1 cellular context compared by ENCODE assay signal in genomic region chr19:13099073-13099999, GRCh38.
A peak's percentile ranks its signal among the peaks of the same experiment; 100 is the strongest.
TF ChIP-seq lines count a peak whose summit lies in the region.

No MANE protein-coding gene starts in this region.

TF ChIP-seq in K562, 482 proteins besides CTCF, POLR2A, EP300 and RAD21 (continued from another document and continues in another):
- peak; percentile 9 for TF ChIP-seq HNRNPLL (IDR thresholded peaks at IDR 0.05; ENCODE audit: low read depth, low read length, poor library complexity, severe bottlenecking)
- no peak for TF ChIP-seq KDM4B (IDR thresholded peaks at IDR 0.05; ENCODE audit: borderline replicate concordance in 2 of 2, low read depth in 1 of 2)
- TF ChIP-seq POLR2AphosphoS2 (IDR thresholded peaks at IDR 0.05; ENCODE audit: low read length), result peak; percentile 89
- TF ChIP-seq, protein P1, sequence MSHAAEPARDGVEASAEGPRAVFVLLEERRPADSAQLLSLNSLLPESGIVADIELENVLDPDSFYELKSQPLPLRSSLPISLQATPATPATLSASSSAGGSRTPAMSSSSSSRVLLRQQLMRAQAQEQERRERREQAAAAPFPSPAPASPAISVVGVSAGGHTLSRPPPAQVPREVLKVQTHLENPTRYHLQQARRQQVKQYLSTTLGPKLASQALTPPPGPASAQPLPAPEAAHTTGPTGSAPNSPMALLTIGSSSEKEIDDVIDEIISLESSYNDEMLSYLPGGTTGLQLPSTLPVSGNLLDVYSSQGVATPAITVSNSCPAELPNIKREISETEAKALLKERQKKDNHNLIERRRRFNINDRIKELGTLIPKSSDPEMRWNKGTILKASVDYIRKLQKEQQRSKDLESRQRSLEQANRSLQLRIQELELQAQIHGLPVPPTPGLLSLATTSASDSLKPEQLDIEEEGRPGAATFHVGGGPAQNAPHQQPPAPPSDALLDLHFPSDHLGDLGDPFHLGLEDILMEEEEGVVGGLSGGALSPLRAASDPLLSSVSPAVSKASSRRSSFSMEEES (CRISPR knock-in tag; IDR thresholded peaks at IDR 0.05), result no peak
- no peak for TF ChIP-seq NCOR1 (IDR thresholded peaks at IDR 0.05)
- no peak for TF ChIP-seq ELF2 (CRISPR knock-in tag; IDR thresholded peaks at IDR 0.05)
- TF ChIP-seq ZNF511 (CRISPR knock-in tag; IDR thresholded peaks at IDR 0.05), result no peak
- TF ChIP-seq NFXL1 (CRISPR knock-in tag; IDR thresholded peaks at IDR 0.05), result no peak
- peak; percentile 56; the same call in 1 of the 2 replicates for TF ChIP-seq MECOM (CRISPR knock-in tag; IDR thresholded peaks at IDR 0.05)
- TF ChIP-seq ZNF124 (CRISPR knock-in tag; IDR thresholded peaks at IDR 0.05), result no peak
- no peak for TF ChIP-seq ZBTB26 (CRISPR knock-in tag; IDR thresholded peaks at IDR 0.05)
- TF ChIP-seq CEBPG (CRISPR knock-in tag; IDR thresholded peaks at IDR 0.05), result no peak
- no peak for TF ChIP-seq CEBPG (tag; conservative IDR thresholded peaks at IDR 0.05 in 1 of 2, IDR thresholded peaks at IDR 0.05 in 1 of 2)
- TF ChIP-seq IRF1 (CRISPR knock-in tag; IDR thresholded peaks at IDR 0.05; ENCODE audit: borderline replicate concordance), result no peak
- TF ChIP-seq NRF1 (conservative IDR thresholded peaks at IDR 0.05 in 1 of 2, IDR thresholded peaks at IDR 0.05 in 1 of 2), result peak; percentile 83 to 86
- TF ChIP-seq TEAD4 (IDR thresholded peaks at IDR 0.05; ENCODE audit: low read length), result no peak
- no peak for TF ChIP-seq TEAD4 (CRISPR knock-in tag; IDR thresholded peaks at IDR 0.05; ENCODE audit: borderline replicate concordance)
- TF ChIP-seq ETS2 (tag; IDR thresholded peaks at IDR 0.05; ENCODE audit: borderline replicate concordance, poor library complexity, severe bottlenecking), result peak; percentile 72
- no peak for TF ChIP-seq FOXK2 (conservative IDR thresholded peaks at IDR 0.05 in 1 of 2, IDR thresholded peaks at IDR 0.05 in 1 of 2; ENCODE audit: low read depth in 2 of 2)
- peak; percentile 50; the same call in 1 of the 2 replicates for TF ChIP-seq CREB3L1 (IDR thresholded peaks at IDR 0.05; ENCODE audit: borderline replicate concordance, low read depth)
- no peak; the same call in 1 of the 2 replicates for TF ChIP-seq NCOA1 (IDR thresholded peaks at IDR 0.05; ENCODE audit: low read depth)
- peak; percentile 61 for TF ChIP-seq ZNF766 (CRISPR knock-in tag; conservative IDR thresholded peaks at IDR 0.05)
- TF ChIP-seq ETV6 (IDR thresholded peaks at IDR 0.05; ENCODE audit: borderline replicate concordance in 1 of 2, low read depth in 2 of 2, low read length in 1 of 2), result no peak; a peak in 1 of 4 replicates
- no peak for TF ChIP-seq ETV6 (CRISPR knock-in tag; IDR thresholded peaks at IDR 0.05; ENCODE audit: borderline replicate concordance)
- peak; percentile 95 for TF ChIP-seq ZNF395 (CRISPR knock-in tag; IDR thresholded peaks at IDR 0.05)
- TF ChIP-seq NR2F6 (CRISPR knock-in tag; IDR thresholded peaks at IDR 0.05), result no peak
- TF ChIP-seq MXI1 (IDR thresholded peaks at IDR 0.05; ENCODE audit: low read depth, low read length), result no peak
- no peak for TF ChIP-seq TBP (optimal IDR thresholded peaks at IDR 0.05; ENCODE audit: low read depth, low read length)
- TF ChIP-seq ZBTB33 (CRISPR knock-in tag; IDR thresholded peaks at IDR 0.05), result no peak; the same call in 1 of the 2 replicates
- TF ChIP-seq HDAC8 (tag; IDR thresholded peaks at IDR 0.05), result no peak
- TF ChIP-seq ZKSCAN1 (IDR thresholded peaks at IDR 0.05; ENCODE audit: low read depth, low read length), result no peak
- TF ChIP-seq SMARCA5 (IDR thresholded peaks at IDR 0.05), result no peak
- 0 out of 2 replicates have a peak, but pooled peaks have one; percentile 3 for TF ChIP-seq PTBP1 (IDR thresholded peaks at IDR 0.05; ENCODE audit: low read depth, low read length)
- TF ChIP-seq, protein P2, sequence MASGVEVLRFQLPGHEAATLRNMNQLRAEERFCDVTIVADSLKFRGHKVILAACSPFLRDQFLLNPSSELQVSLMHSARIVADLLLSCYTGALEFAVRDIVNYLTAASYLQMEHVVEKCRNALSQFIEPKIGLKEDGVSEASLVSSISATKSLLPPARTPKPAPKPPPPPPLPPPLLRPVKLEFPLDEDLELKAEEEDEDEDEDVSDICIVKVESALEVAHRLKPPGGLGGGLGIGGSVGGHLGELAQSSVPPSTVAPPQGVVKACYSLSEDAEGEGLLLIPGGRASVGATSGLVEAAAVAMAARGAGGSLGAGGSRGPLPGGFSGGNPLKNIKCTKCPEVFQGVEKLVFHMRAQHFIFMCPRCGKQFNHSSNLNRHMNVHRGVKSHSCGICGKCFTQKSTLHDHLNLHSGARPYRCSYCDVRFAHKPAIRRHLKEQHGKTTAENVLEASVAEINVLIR (CRISPR knock-in tag; IDR thresholded peaks at IDR 0.05), result no peak
- peak; percentile 77; the same call in 1 of the 2 replicates for TF ChIP-seq ZNF212 (CRISPR knock-in tag; IDR thresholded peaks at IDR 0.05)
- no peak for TF ChIP-seq ZNF785 (CRISPR knock-in tag; IDR thresholded peaks at IDR 0.05)
- no peak for TF ChIP-seq CBX2 (IDR thresholded peaks at IDR 0.05; ENCODE audit: insufficient read depth, low read length, poor library complexity, severe bottlenecking)
- TF ChIP-seq HEY1 (CRISPR knock-in tag; IDR thresholded peaks at IDR 0.05; ENCODE audit: borderline replicate concordance), result no peak
- no peak for TF ChIP-seq FOSL1 (tag; conservative IDR thresholded peaks at IDR 0.05)
- TF ChIP-seq, protein P3, sequence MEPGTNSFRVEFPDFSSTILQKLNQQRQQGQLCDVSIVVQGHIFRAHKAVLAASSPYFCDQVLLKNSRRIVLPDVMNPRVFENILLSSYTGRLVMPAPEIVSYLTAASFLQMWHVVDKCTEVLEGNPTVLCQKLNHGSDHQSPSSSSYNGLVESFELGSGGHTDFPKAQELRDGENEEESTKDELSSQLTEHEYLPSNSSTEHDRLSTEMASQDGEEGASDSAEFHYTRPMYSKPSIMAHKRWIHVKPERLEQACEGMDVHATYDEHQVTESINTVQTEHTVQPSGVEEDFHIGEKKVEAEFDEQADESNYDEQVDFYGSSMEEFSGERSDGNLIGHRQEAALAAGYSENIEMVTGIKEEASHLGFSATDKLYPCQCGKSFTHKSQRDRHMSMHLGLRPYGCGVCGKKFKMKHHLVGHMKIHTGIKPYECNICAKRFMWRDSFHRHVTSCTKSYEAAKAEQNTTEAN (CRISPR knock-in tag; IDR thresholded peaks at IDR 0.05), result no peak
- TF ChIP-seq NCOA4 (IDR thresholded peaks at IDR 0.05; ENCODE audit: partially characterized antibody), result no peak
- 0 out of 2 replicates have a peak, but pooled peaks have one; percentile 60 for TF ChIP-seq RHOXF2B (CRISPR knock-in tag; conservative IDR thresholded peaks at IDR 0.05)
- TF ChIP-seq ZKSCAN8 (CRISPR knock-in tag; IDR thresholded peaks at IDR 0.05), result peak; percentile 29; the same call in 1 of the 2 replicates
- no peak for TF ChIP-seq HNRNPUL1 (IDR thresholded peaks at IDR 0.05; ENCODE audit: low read length)
- no peak for TF ChIP-seq CREBBP (IDR thresholded peaks at IDR 0.05; ENCODE audit: low read depth, low read length)
- no peak for TF ChIP-seq ZNF445 (CRISPR knock-in tag; IDR thresholded peaks at IDR 0.05; ENCODE audit: low read depth)
- peak; percentile 51; the same call in 1 of the 2 replicates for TF ChIP-seq RREB1 (CRISPR knock-in tag; IDR thresholded peaks at IDR 0.05)
